36 cellular contexts compared by ENCODE assay signal in the genomic region with DNA sequence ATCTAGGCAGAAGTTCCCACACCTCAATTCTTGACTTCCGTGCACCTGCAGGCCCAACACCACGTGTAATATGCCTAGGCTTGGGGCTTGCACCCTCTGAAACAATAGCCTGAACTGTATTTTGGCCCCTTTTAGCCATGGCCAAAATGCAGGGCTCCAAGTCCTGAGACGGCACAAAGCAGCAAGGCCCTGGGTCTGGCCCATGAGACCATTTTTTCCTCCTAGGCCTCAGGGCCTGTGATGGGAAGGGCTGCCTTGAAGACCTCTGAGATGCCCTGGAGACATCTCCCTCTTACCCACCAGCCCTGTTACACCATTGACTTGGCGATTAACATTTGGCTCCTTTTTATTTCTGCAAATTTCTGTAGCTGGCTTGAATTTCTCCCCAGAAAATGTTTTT.
DNase-seq lines count a peak whose midpoint lies in the region; ATAC-seq, FAIRE-seq and TF ChIP-seq lines count a peak whose summit lies in the region.
"Had no signal": no experiment of that assay in that cellular context is flagged by ENCODE, and none has a peak within 500 bp of the region (broad histone marks: within the 10 kb centered on the region; RNA-seq: fewer than 3 reads in every experiment).

No MANE protein-coding gene starts in this region.

- no TSS peak for BruUV-seq in K562 (replicated peaks; lab: Mats Ljungman, UMichigan)

- TF ChIP-seq POLR2A in A549 (IDR thresholded peaks at IDR 0.05; ENCODE audit: low read length) = no peak
- no peak for TF ChIP-seq POLR2A in K562 (conservative IDR thresholded peaks at IDR 0.05)

- no peak for FAIRE-seq in A549 (lab: Jason Lieb, UNC)
- no peak for FAIRE-seq in K562 (lab: Jason Lieb, UNC)
- FAIRE-seq: A204.1, D721Med had no signal

- TF ChIP-seq CTCF in A549 (IDR thresholded peaks at IDR 0.05) (no peak), HEK293 (tag by site-specific recombination; IDR thresholded peaks at IDR 0.05) (no peak), K562 (IDR thresholded peaks at IDR 0.05 in 2 of 3, conservative IDR thresholded peaks at IDR 0.05 in 1 of 3; ENCODE audit: insufficient read depth in 2 of 3, low read depth in 1 of 3, low read length in 3 of 3) (no peak)

- H4K20me1 ChIP-seq in Karpas-422 (ENCODE audit: insufficient read depth, low read depth, low read length) (no peaks in the 10 kb centered on the region), K562 (replicated peaks; ENCODE audit: control insufficient read depth, insufficient read depth, low read length) (no peaks in the 10 kb centered on the region)
- H4K20me1 ChIP-seq: BLaER1; BLaER1 treated with 17β-estradiol and CSF1 and Interleukin-3, amounts not matched to agents 10 nM and 100 nM had no signal

- H3K9ac ChIP-seq in Karpas-422 (ENCODE audit: low read length) (no peak overlapping the region), K562 (ENCODE audit: insufficient read depth in 1 of 2, low read depth in 2 of 2, low read length in 2 of 2) (no peak overlapping the region)
- H3K9ac ChIP-seq: BLaER1; BLaER1 treated with 17β-estradiol and CSF1 and Interleukin-3, amounts not matched to agents 10 nM and 100 nM had no signal

- H3K27me3 ChIP-seq in Karpas-422 (ENCODE audit: low read length) = no peaks in the 10 kb centered on the region
- H3K27me3 ChIP-seq in K562 (ENCODE audit: control insufficient read depth in 2 of 2, insufficient read depth in 2 of 2, low read length in 2 of 2) = no peaks in the 10 kb centered on the region
- H3K27me3 ChIP-seq: BE2C; BLaER1; BLaER1 treated with 17β-estradiol and CSF1 and Interleukin-3, amounts not matched to agents 10 nM and 100 nM had no signal

- no peaks in the 10 kb centered on the region for H3K79me2 ChIP-seq in Karpas-422 (ENCODE audit: low read length)
- H3K79me2 ChIP-seq in K562 (ENCODE audit: control insufficient read depth, insufficient read depth, low read length) = no peaks in the 10 kb centered on the region

- no peak overlapping the region for H2AFZ ChIP-seq in Karpas-422 (ENCODE audit: low read length)
- H2AFZ ChIP-seq in K562 (ENCODE audit: low read depth, low read length) = no peak overlapping the region

- no peak for TF ChIP-seq EP300 in A549 (IDR thresholded peaks at IDR 0.05)
- no peak for TF ChIP-seq EP300 in K562 (IDR thresholded peaks at IDR 0.05; ENCODE audit: low read length)

- no peak for ATAC-seq in A549
- ATAC-seq in K562 = no peak
- no peak for ATAC-seq in GM18511 (IDR thresholded peaks at IDR 0.05; ENCODE audit: unreplicated experiment)
- ATAC-seq in activated T-cell treated with anti-CD3 and anti-CD28 coated beads, Interleukin-2, amount 50 U/mL, for 4 hours = no peak
- ATAC-seq: CD8-positive, alpha-beta T cell had no signal

- intact Hi-C loops in K562 (cut with micrococcal nuclease) = no loop called here

- no peaks in the 10 kb centered on the region for H3K36me3 Mint-ChIP-seq in activated T-cell treated with anti-CD3 and anti-CD28 coated beads, Interleukin-2, amount 50 U/mL, for 4 hours (ENCODE audit: insufficient read depth)
- H3K36me3 Mint-ChIP-seq: CD14-positive monocyte; CD4-positive, alpha-beta memory T cell; CD4-positive, CD25-positive, alpha-beta regulatory T cell; CD8-positive, alpha-beta T cell had no signal

- H3K4me3 Mint-ChIP-seq in activated T-cell treated with anti-CD3 and anti-CD28 coated beads, Interleukin-2, amount 50 U/mL, for 4 hours = no peak overlapping the region
- H3K4me3 Mint-ChIP-seq: B cell; CD14-positive monocyte; CD4-positive, alpha-beta memory T cell; CD4-positive, alpha-beta T cell; CD4-positive, CD25-positive, alpha-beta regulatory T cell; CD8-positive, alpha-beta memory T cell; CD8-positive, alpha-beta T cell had no signal

- peaks cover 5% of the 10 kb centered on the region for H3K9me3 Mint-ChIP-seq in activated T-cell treated with anti-CD3 and anti-CD28 coated beads, Interleukin-2, amount 50 U/mL, for 4 hours

- 16% methylated on average over 4 of the region's 4 CpGs for WGBS in A549 (ENCODE audit: missing lambda C conversion rate)
- WGBS in K562 (ENCODE audit: insufficient coverage, low coverage, missing lambda C conversion rate) = 0% methylated on average over 4 of the region's 4 CpGs

- H3K36me3 ChIP-seq in HEK293 (ENCODE audit: control insufficient read depth in 2 of 2, insufficient read depth in 1 of 2, low read length in 2 of 2) (no peaks in the 10 kb centered on the region), Karpas-422 (ENCODE audit: insufficient read depth, low read length) (no peaks in the 10 kb centered on the region; the same call in 1 of the 2 replicates), K562 (ENCODE audit: control insufficient read depth, insufficient read depth, low read length) (no peaks in the 10 kb centered on the region)
- H3K36me3 ChIP-seq: BE2C; BLaER1; BLaER1 treated with 17β-estradiol and CSF1 and Interleukin-3, amounts not matched to agents 10 nM and 100 nM had no signal

- H3K4me2 ChIP-seq in A549 (no peak overlapping the region), Karpas-422 (ENCODE audit: low read depth, low read length, poor library complexity, severe bottlenecking) (no peak overlapping the region), K562 (ENCODE audit: insufficient read depth, low read length) (no peak overlapping the region)
- H3K4me2 ChIP-seq: BLaER1; BLaER1 treated with 17β-estradiol and CSF1 and Interleukin-3, amounts not matched to agents 10 nM and 100 nM had no signal

- H3K4me1 ChIP-seq in A549 = no peaks in the 10 kb centered on the region
- H3K4me1 ChIP-seq in HEK293 (ENCODE audit: control insufficient read depth, insufficient read depth, low read length) = no peaks in the 10 kb centered on the region
- H3K4me1 ChIP-seq in Karpas-422 (ENCODE audit: low read length) = peaks cover 5% of the 10 kb centered on the region; the same call in 1 of the 2 replicates
- no peaks in the 10 kb centered on the region for H3K4me1 ChIP-seq in K562 (replicated peaks in 1 of 2; ENCODE audit: control insufficient read depth in 2 of 2, insufficient read depth in 2 of 2, low read length in 2 of 2)
- H3K4me1 ChIP-seq: BE2C; BLaER1; BLaER1 treated with 17β-estradiol and CSF1 and Interleukin-3, amounts not matched to agents 10 nM and 100 nM; Caco-2 had no signal

- H3K9me1 ChIP-seq in K562 (ENCODE audit: control insufficient read depth, insufficient read depth, low read length) = no peaks in the 10 kb centered on the region

- CTCF ChIA-PET in A549 (lab: Yijun Ruan, JAX) = no interaction called here
- CTCF ChIA-PET in HEK293 (lab: Yijun Ruan, JAX) = no interaction called here
- CTCF ChIA-PET in K562 (lab: Yijun Ruan, JAX; ENCODE audit: low intra/inter-chr PET ratio) = no interaction called here

- DNase-seq in A549 (ENCODE audit: low read depth in 1 of 2, low spot score in 1 of 2) (no peak), Karpas-422 (peak; percentile 10), K562 (ENCODE audit: extremely low read depth in 1 of 4, low spot score in 3 of 4) (no peak), CD1c-positive myeloid dendritic cell (ENCODE audit: extremely low spot score) (no peak), GF-D8 (lab: John Stamatoyannopoulos, UW) (no peak)
- no peak for DNase-seq in activated T-cell treated with anti-CD3 and anti-CD28 coated beads, Interleukin-2, amount 50 U/mL, for 4 hours
- DNase-seq: 8988T; ACHN; AML-193; BE2C; C1 segment of cervical spinal cord; Caco-2; Calu3; CD4-positive, alpha-beta memory T cell; CD4-positive, alpha-beta T cell; CD4-positive, CD25-positive, alpha-beta regulatory T cell; CD8-positive, alpha-beta memory T cell; CD8-positive, alpha-beta T cell; COR-L47; DMS 273 treated with DMSO at 0.1 percent for 48 hours; DMS153; DMS53; DMS79; DMS79 treated with DMSO at 0.1 percent for 48 hours; DND-41; EL had no signal

- H3K4me3 ChIP-seq in A549 (no peak overlapping the region), HEK293 (ENCODE audit: low read depth, low read length) (no peak overlapping the region), Karpas-422 (ENCODE audit: low read length) (no peak overlapping the region), K562 (no peak overlapping the region)
- H3K4me3 ChIP-seq: BLaER1; BLaER1 treated with 17β-estradiol and CSF1 and Interleukin-3, amounts not matched to agents 10 nM and 100 nM had no signal

- H3K27me3 Mint-ChIP-seq in activated T-cell treated with anti-CD3 and anti-CD28 coated beads, Interleukin-2, amount 50 U/mL, for 4 hours (ENCODE audit: low read depth) = peaks cover 2% of the 10 kb centered on the region
- H3K27me3 Mint-ChIP-seq: B cell; CD4-positive, alpha-beta memory T cell; CD4-positive, alpha-beta T cell; CD4-positive, CD25-positive, alpha-beta regulatory T cell had no signal

- in situ Hi-C loops in K562 (cut with MboI) = no loop called here

- TF ChIP-seq RAD21 in A549 (conservative IDR thresholded peaks at IDR 0.05 in 1 of 2, IDR thresholded peaks at IDR 0.05 in 1 of 2) (no peak), K562 (CRISPR knock-in tag; conservative IDR thresholded peaks at IDR 0.05 in 1 of 2, IDR thresholded peaks at IDR 0.05 in 1 of 2) (no peak)

- H3K9me2 ChIP-seq in Karpas-422 (replicated peaks; ENCODE audit: insufficient read depth, low read length) = no peaks in the 10 kb centered on the region

- no peaks in the 10 kb centered on the region for H3K4me1 Mint-ChIP-seq in activated T-cell treated with anti-CD3 and anti-CD28 coated beads, Interleukin-2, amount 50 U/mL, for 4 hours (ENCODE audit: low read depth)
- H3K4me1 Mint-ChIP-seq: B cell; CD14-positive monocyte; CD4-positive, alpha-beta memory T cell; CD4-positive, CD25-positive, alpha-beta regulatory T cell; CD8-positive, alpha-beta memory T cell had no signal

- no peak overlapping the region for H3K27ac ChIP-seq in A549
- H3K27ac ChIP-seq in HEK293 (ENCODE audit: extremely low read depth, low read depth, low read length) = no peak overlapping the region
- H3K27ac ChIP-seq in Karpas-422 (ENCODE audit: low read length) = no peak overlapping the region
- no peak overlapping the region for H3K27ac ChIP-seq in K562 (ENCODE audit: extremely low read depth, low read depth, low read length)
- H3K27ac ChIP-seq: 22Rv1; BLaER1; BLaER1 treated with 17β-estradiol and CSF1 and Interleukin-3, amounts not matched to agents 10 nM and 100 nM; C4-2B had no signal

- H3K9me3 ChIP-seq in A549 = no peaks in the 10 kb centered on the region
- H3K9me3 ChIP-seq in HEK293 (ENCODE audit: control insufficient read depth, insufficient read depth, low read depth, low read length) = no peaks in the 10 kb centered on the region
- peaks cover 3% of the 10 kb centered on the region; the same call in 1 of the 2 replicates for H3K9me3 ChIP-seq in Karpas-422 (ENCODE audit: low read length)
- H3K9me3 ChIP-seq in K562 (replicated peaks; ENCODE audit: control insufficient read depth, insufficient read depth, low read depth, low read length) = no peaks in the 10 kb centered on the region; the same call in 1 of the 2 replicates
- H3K9me3 ChIP-seq: BE2C had no signal

- POLR2A ChIA-PET in A549 (lab: Yijun Ruan, JAX) = no interaction called here
- POLR2A ChIA-PET in HEK293 (lab: Yijun Ruan, JAX) = no interaction called here
- POLR2A ChIA-PET in K562 (lab: Yijun Ruan, JAX) = no interaction called here

TF ChIP-seq in A549, 52 proteins besides CTCF, POLR2A, EP300 and RAD21 (continues in another document):
- peak; percentile 30 for TF ChIP-seq ZFP36 (IDR thresholded peaks at IDR 0.05; ENCODE audit: borderline replicate concordance, partially characterized antibody)

TF ChIP-seq in HEK293, 187 proteins besides CTCF, POLR2A, EP300 and RAD21 (continues in another document):
- TF ChIP-seq SETDB1 (IDR thresholded peaks at IDR 0.05; ENCODE audit: insufficient read length, low read length) = peak; percentile 52
